Comparison of ENCODE assay signal across 8 cellular contexts in the genomic region with DNA sequence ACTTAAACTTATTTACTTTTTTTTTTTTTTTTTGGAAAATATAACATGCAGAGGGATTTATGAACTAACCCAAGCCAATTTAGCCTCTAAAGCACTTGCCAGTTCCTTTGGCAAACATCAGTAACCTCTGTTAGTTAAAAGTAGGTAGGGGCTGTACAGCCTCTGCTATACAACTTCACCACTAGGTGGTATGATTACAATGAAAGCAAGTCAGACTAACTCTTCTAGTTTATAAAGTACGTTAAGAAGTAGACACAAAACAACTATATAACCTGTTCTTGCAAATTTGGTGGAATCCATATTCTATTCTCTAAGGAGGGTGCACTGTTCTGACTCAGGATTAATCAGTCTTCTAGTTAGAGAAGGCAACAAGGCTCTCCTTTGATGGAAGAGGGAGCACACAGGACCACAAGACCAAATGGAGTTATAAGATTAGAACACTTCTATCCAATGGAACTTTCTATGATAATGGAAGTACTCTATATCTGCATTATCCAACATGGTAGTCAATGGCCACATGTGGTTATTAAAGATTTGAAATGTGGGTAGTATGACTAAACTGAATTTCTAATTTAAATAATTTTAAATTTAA. TPM values are rescaled to one million over a fixed set of nuclear protein-coding genes. Genes with fewer than 3 reads are reported as not detected.
DNase-seq lines count a peak whose midpoint lies in the region; ATAC-seq and TF ChIP-seq lines count a peak whose summit lies in the region.

No MANE protein-coding gene starts in this region.

- WGBS in esophagus muscularis mucosa = 9% methylated on average over 1 of the region's 1 CpG
- 24 to 37% (median 26%) methylated on average over 1 of the region's 1 CpG for WGBS in psoas muscle, 3 donors

- TF ChIP-seq CTCF in esophagus muscularis mucosa (IDR thresholded peaks at IDR 0.05) = peak in 2 of 3 experiments; percentile 30 to 51
- peak; percentile 52 for TF ChIP-seq CTCF in psoas muscle (IDR thresholded peaks at IDR 0.05)

- H3K9me3 ChIP-seq in esophagus muscularis mucosa (no peaks in the 10 kb centered on the region), psoas muscle (no peaks in the 10 kb centered on the region)

- H3K36me3 ChIP-seq in esophagus muscularis mucosa (peaks cover 48 to 95% (median 74%) of the 10 kb centered on the region in 4 donors), psoas muscle (ENCODE audit: insufficient read depth in 1 of 2, low read depth in 1 of 2) (peaks cover 0 to 97% of the 10 kb centered on the region in 2 donors)

- TF ChIP-seq EP300 in esophagus muscularis mucosa (IDR thresholded peaks at IDR 0.05) = no peak

- intact Hi-C loops in esophagus muscularis mucosa (cut with DNase I) = no loop called here
- intact Hi-C loops in psoas muscle (cut with DNase I) = no loop called here

- H3K27ac ChIP-seq in esophagus muscularis mucosa (replicated peaks in 1 of 4) (no peak overlapping the region), psoas muscle (no peak overlapping the region)

- DNase-seq in EL = peak; percentile 51
- peak; percentile 10 for DNase-seq in SK-N-DZ (ENCODE audit: low spot score)
- DNase-seq in esophagus muscularis mucosa (ENCODE audit: extremely low spot score) = no peak
- no peak for DNase-seq in psoas muscle
- no peak for DNase-seq in C1 segment of cervical spinal cord (lab: John Stamatoyannopoulos, UW)
- no peak for DNase-seq in stimulated activated CD4-positive, alpha-beta T cell treated with anti-CD3 and anti-CD28 coated beads, Interleukin-15, amount 100 ng/mL, for 24 hours

- H3K4me3 ChIP-seq in esophagus muscularis mucosa (no peak overlapping the region), psoas muscle (no peak overlapping the region)

- ATAC-seq in GM19452 (IDR thresholded peaks at IDR 0.05; ENCODE audit: unreplicated experiment) (peak; percentile 89), HG03457 (IDR thresholded peaks at IDR 0.05; ENCODE audit: unreplicated experiment) (peak; percentile 86), psoas muscle (peak in 3 of 4 donors; percentile 58 to 69 (median 67))

- H3K4me1 ChIP-seq in esophagus muscularis mucosa = no peaks in the 10 kb centered on the region
- H3K4me1 ChIP-seq in psoas muscle = no peaks in the 10 kb centered on the region

- no peaks in the 10 kb centered on the region for H3K27me3 ChIP-seq in esophagus muscularis mucosa
- no peaks in the 10 kb centered on the region for H3K27me3 ChIP-seq in psoas muscle (ENCODE audit: insufficient read depth in 3 of 3, low read length in 2 of 3)

- no peak for TF ChIP-seq POLR2A in esophagus muscularis mucosa (IDR thresholded peaks at IDR 0.05; ENCODE audit: low read depth)

RNA-seq across cellular contexts. Expression of a gene that starts 12.8 kb away (rescaled TPM):
- 36.0 and 37.7 TPM in 2 replicates for polyA plus RNA-seq in SK-N-DZ (2014; cell fraction: cytosol; rRNA removed)
- 16.1 and 22.2 TPM in 2 replicates for polyA plus RNA-seq in SK-N-DZ (2014; cell fraction: nucleus; rRNA removed)
- total RNA-seq in esophagus muscularis mucosa (10 to 100 TPM; 19.1 to 29.9 (median 25.7) TPM), psoas muscle (10 to 100 TPM; 36.0 to 65.5 (median 53.4) TPM)
- 10 to 100 TPM; 26.0 to 35.0 (median 32.1) TPM for polyA plus RNA-seq in psoas muscle

RNA-seq across cellular contexts. Expression of a gene that starts 13.1 kb away (rescaled TPM):
- polyA plus RNA-seq in SK-N-DZ (2014; cell fraction: cytosol; rRNA removed) = 13.8 and 17.3 TPM in 2 replicates
- polyA plus RNA-seq in SK-N-DZ (2014; cell fraction: nucleus; rRNA removed) = 49.0 and 55.6 TPM in 2 replicates
- total RNA-seq in esophagus muscularis mucosa (10 to 100 TPM; 22.7 to 28.7 (median 27.3) TPM), psoas muscle (10 to 100 TPM in 3 of 4 donors, 1 to 10 TPM in 1; 9.7 to 16.8 (median 12.9) TPM)
- 1 to 10 TPM; 1.9 to 5.2 (median 3.7) TPM for polyA plus RNA-seq in psoas muscle

RNA-seq across cellular contexts. Expression of a gene that starts 39.5 kb away (rescaled TPM):
- polyA plus RNA-seq in SK-N-DZ (2014; cell fraction: cytosol; rRNA removed) = not detected in 2 replicates
- not detected in 2 replicates for polyA plus RNA-seq in SK-N-DZ (2014; cell fraction: nucleus; rRNA removed)
- total RNA-seq in esophagus muscularis mucosa (not detected), psoas muscle (not detected)
- polyA plus RNA-seq in psoas muscle = under 1 TPM in 1 of 3 donors, not detected in 2; 0.04 TPM

Comparison
In these comparisons a context has a peak if more than half of its experiments do, and no peak if none do; other contexts are left out.
1. DNase-seq: peak in EL (single experiment) and SK-N-DZ (single experiment); none in esophagus muscularis mucosa (single experiment), psoas muscle (0 of 2), C1 segment of cervical spinal cord (0 of 14) and stimulated activated CD4-positive, alpha-beta T cell treated with anti-CD3 and anti-CD28 coated beads, Interleukin-15, amount 100 ng/mL, for 24 hours (single experiment).
2. Peak in every context shown above with its lines, with median percentiles within 50 percentile points of each other: ATAC-seq.